8 cellular contexts compared by ENCODE assay signal in genomic region chr15:92884813-92885461, GRCh38. TPM values are rescaled to one million over a fixed set of nuclear protein-coding genes. Genes with fewer than 3 reads are reported as not detected.
DNase-seq lines count a peak whose midpoint lies in the region; ATAC-seq, FAIRE-seq and TF ChIP-seq lines count a peak whose summit lies in the region.

No MANE protein-coding gene starts in this region.

- peak; percentile 64 for FAIRE-seq in GM18507 (lab: Jason Lieb, UNC)

- peak overlapping the region; percentile 94 for H3K4me2 ChIP-seq in neural progenitor cell

- H3K4me1 Mint-ChIP-seq in neural progenitor cell, result peaks cover 51% of the 10 kb centered on the region

- H3K79me2 ChIP-seq in neural progenitor cell (ENCODE audit: low read depth), result peaks cover 87% of the 10 kb centered on the region

- TF ChIP-seq CTCF in neural progenitor cell (IDR thresholded peaks at IDR 0.05), result no peak

- no peaks in the 10 kb centered on the region for H3K27me3 ChIP-seq in ectodermal cell (ENCODE audit: control insufficient read depth, insufficient read depth, low read length, poor library complexity, severe bottlenecking)
- H3K27me3 ChIP-seq in neural progenitor cell, result no peaks in the 10 kb centered on the region

- H3F3A ChIP-seq in neural progenitor cell (ENCODE audit: low read depth), result peaks cover 81% of the 10 kb centered on the region

- H3K9me3 Mint-ChIP-seq in neural progenitor cell, result no peaks in the 10 kb centered on the region

- no peaks in the 10 kb centered on the region for H3K9me3 ChIP-seq in ectodermal cell (ENCODE audit: control insufficient read depth, low read length)
- no peaks in the 10 kb centered on the region for H3K9me3 ChIP-seq in neural progenitor cell (ENCODE audit: low read depth)

- H3K4me3 ChIP-seq in ectodermal cell (ENCODE audit: insufficient read depth, low read depth, low read length) (peak overlapping the region; percentile 87), neural progenitor cell (peak overlapping the region; percentile 94)

- peaks cover 51% of the 10 kb centered on the region for H3K36me3 Mint-ChIP-seq in neural progenitor cell

- peak overlapping the region; percentile 99 for H3K27ac Mint-ChIP-seq in neural progenitor cell

- H3K27ac ChIP-seq in ectodermal cell (ENCODE audit: insufficient read depth, low read depth, low read length, poor library complexity, severe bottlenecking) (no peak overlapping the region), neural progenitor cell (peak overlapping the region; percentile 97)

- peaks cover 2% of the 10 kb centered on the region for H3K27me3 Mint-ChIP-seq in neural progenitor cell (ENCODE audit: insufficient read depth, low read depth)

- DNase-seq in GM18507 (ENCODE audit: extremely low spot score, insufficient read length, low read depth) (no peak), OCI-M1 (lab: John Stamatoyannopoulos, UW) (peak; percentile 56), neural progenitor cell (ENCODE audit: low spot score) (no peak), epidermal melanocyte (ENCODE audit: insufficient read length, low spot score) (no peak), SHP77 treated with DMSO at 0.1 percent for 48 hours (lab: John Stamatoyannopoulos, UW) (no peak)

- H3K4me1 ChIP-seq in ectodermal cell (ENCODE audit: control insufficient read depth, insufficient read depth, low read length), result peaks cover 20% of the 10 kb centered on the region
- H3K4me1 ChIP-seq in neural progenitor cell, result peaks cover 54% of the 10 kb centered on the region

- H2AFZ ChIP-seq in neural progenitor cell (replicated peaks), result no peak overlapping the region

- WGBS in ectodermal cell, 2 experiments, result 0 to 10% methylated on average over 1 to 2 of the region's 3 CpGs

- H3K4me3 Mint-ChIP-seq in neural progenitor cell, result peak overlapping the region; percentile 99

- H4K20me1 ChIP-seq in neural progenitor cell (ENCODE audit: low read depth), result peaks cover 68% of the 10 kb centered on the region

- ATAC-seq in HG02840 (IDR thresholded peaks at IDR 0.05; ENCODE audit: low FRiP score, unreplicated experiment), result no peak
- ATAC-seq in HG03108 (IDR thresholded peaks at IDR 0.05; ENCODE audit: unreplicated experiment), result no peak

- H3K36me3 ChIP-seq in ectodermal cell (ENCODE audit: control insufficient read depth, insufficient read depth, low read length) (peaks cover 22% of the 10 kb centered on the region), neural progenitor cell (peaks cover 59% of the 10 kb centered on the region)

- peak overlapping the region; percentile 97 for H3K9ac ChIP-seq in neural progenitor cell

RNA-seq across cellular contexts. Expression of gene CHD2, which starts 15.2 kb away (rescaled TPM):
- 50.0 TPM for polyA plus RNA-seq in ectodermal cell (2013, experiment 1 of 4)
- polyA plus RNA-seq in ectodermal cell (2013, experiment 2 of 4), result 52.6 TPM
- 38.1 TPM for polyA plus RNA-seq in ectodermal cell (2013, experiment 3 of 4)
- polyA plus RNA-seq in ectodermal cell (2013, experiment 4 of 4), result 44.1 TPM
- total RNA-seq in neural progenitor cell (ENCODE audit: low replicate concordance), result 77.6 and 128 TPM in 2 replicates
